In the genomic region with DNA sequence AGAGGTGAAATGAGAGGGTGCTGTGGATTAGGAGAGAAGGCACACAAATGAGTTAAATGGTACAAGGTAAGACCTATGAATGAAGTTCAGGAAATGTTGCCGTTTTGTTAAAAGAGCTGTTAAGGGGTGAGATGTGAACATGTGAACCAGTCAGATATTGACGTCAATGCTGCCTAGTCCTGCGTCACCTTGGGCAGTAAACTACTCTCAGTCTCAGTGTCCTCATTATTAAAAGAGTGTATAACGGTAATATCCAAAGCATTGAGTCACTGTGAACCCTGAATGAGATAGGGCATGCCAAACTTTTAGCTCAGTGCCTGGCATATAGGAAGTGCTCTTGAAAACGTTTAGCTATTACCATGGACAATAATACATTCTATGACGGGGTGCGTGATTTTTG, we compare ENCODE assay signal across 33 cellular contexts. TPM values are rescaled to one million over a fixed set of nuclear protein-coding genes. Genes with fewer than 3 reads are reported as not detected.
A peak's percentile ranks its signal among the peaks of the same experiment; 100 is the strongest.
DNase-seq lines count a peak whose midpoint lies in the region; FAIRE-seq and TF ChIP-seq lines count a peak whose summit lies in the region.
"Had no signal": no experiment of that assay in that cellular context is flagged by ENCODE, and none has a peak within 500 bp of the region (broad histone marks: within the 10 kb centered on the region; RNA-seq: fewer than 3 reads in every experiment).

No MANE protein-coding gene starts in this region.

- H3K4me1 ChIP-seq in neuronal stem cell (ENCODE audit: control insufficient read depth in 2 of 2, insufficient read depth in 1 of 2, low read depth in 1 of 2, low read length in 2 of 2) = peaks cover 5 to 9% of the 10 kb centered on the region in 2 donors
- H3K4me1 ChIP-seq: A549, HAP-1, parathyroid adenoma, uterus had no signal

- H2AK5ac ChIP-seq in neuronal stem cell (ENCODE audit: low read depth, low read length) = no peak overlapping the region

- peak overlapping the region; percentile 4 for H3K27ac Mint-ChIP-seq in activated CD4-positive, alpha-beta memory T cell treated with anti-CD3 and anti-CD28 coated beads, Interleukin-2, amount 10 ng/mL, durations not matched to agents 7 days and 5 days
- no peak overlapping the region for H3K27ac Mint-ChIP-seq in activated CD4-positive, alpha-beta memory T cell treated with anti-CD3 and anti-CD28 coated beads for 36 hours

- H3K4me2 ChIP-seq in neuronal stem cell (ENCODE audit: insufficient read depth, low read length, poor library complexity, severe bottlenecking) = no peak overlapping the region
- H3K4me2 ChIP-seq: A549 had no signal

- no peak overlapping the region for H2AFZ ChIP-seq in neuronal stem cell (ENCODE audit: low read length)
- H2AFZ ChIP-seq: parathyroid adenoma had no signal

- H3K4me3 ChIP-seq in bronchial epithelial cell (ENCODE audit: low read depth, low read length) = no peak overlapping the region
- no peak overlapping the region for H3K4me3 ChIP-seq in neuronal stem cell (ENCODE audit: low read length in 2 of 2)
- H3K4me3 ChIP-seq: A549, HAP-1, mucosa of descending colon, skin epidermis, uterus had no signal

- no peak for DNase-seq in activated CD4-positive, alpha-beta memory T cell treated with anti-CD3 and anti-CD28 coated beads, Interleukin-2, amount 10 ng/mL, durations not matched to agents 7 days and 5 days
- DNase-seq in activated CD4-positive, alpha-beta memory T cell treated with anti-CD3 and anti-CD28 coated beads for 36 hours = no peak
- DNase-seq in GM19239 (ENCODE audit: insufficient read length, low spot score) (no peak), bronchial epithelial cell (ENCODE audit: low read depth) (no peak), neuronal stem cell (ENCODE audit: low spot score) (no peak), GM03348 (ENCODE audit: low spot score) (no peak), NCI-H1048 (lab: John Stamatoyannopoulos, UW) (no peak), 8988T (no peak)
- DNase-seq: activated CD4-positive, alpha-beta T cell treated with anti-CD3 and anti-CD28 coated beads for 4 hours; cortex of kidney; DMS153; effector memory CD4-positive, alpha-beta T cell; erythroblast; hypothalamus; IMR-90; left cardiac atrium; mammary epithelial cell; mucosa of descending colon; MV-4-11; NCI-H1436 treated with DMSO at 0.1 percent for 48 hours; NCI-H345; retina; Right ventricle myocardium superior; stimulated activated naive CD4-positive, alpha-beta T cell; T-helper 9 cell; uterus had no signal

- H3K27me3 Mint-ChIP-seq in activated CD4-positive, alpha-beta memory T cell treated with anti-CD3 and anti-CD28 coated beads, Interleukin-2, amount 10 ng/mL, durations not matched to agents 7 days and 5 days = no peaks in the 10 kb centered on the region
- H3K27me3 Mint-ChIP-seq in activated CD4-positive, alpha-beta memory T cell treated with anti-CD3 and anti-CD28 coated beads for 36 hours = no peaks in the 10 kb centered on the region

- H3K4me3 Mint-ChIP-seq in activated CD4-positive, alpha-beta memory T cell treated with anti-CD3 and anti-CD28 coated beads, Interleukin-2, amount 10 ng/mL, durations not matched to agents 7 days and 5 days = no peak overlapping the region
- no peak overlapping the region for H3K4me3 Mint-ChIP-seq in activated CD4-positive, alpha-beta memory T cell treated with anti-CD3 and anti-CD28 coated beads for 36 hours
- H3K4me3 Mint-ChIP-seq: neural crest cell had no signal

- no peak overlapping the region for H4K8ac ChIP-seq in neuronal stem cell (ENCODE audit: low read depth, low read length)

- no peaks in the 10 kb centered on the region for H3K9me3 ChIP-seq in neuronal stem cell (replicated peaks in 1 of 2; ENCODE audit: control insufficient read depth in 2 of 2, insufficient read depth in 1 of 2, low read depth in 1 of 2, low read length in 2 of 2)
- H3K9me3 ChIP-seq: A549, HAP-1, mucosa of descending colon, uterus had no signal

- TF ChIP-seq CTCF in bronchial epithelial cell (IDR thresholded peaks at IDR 0.05; ENCODE audit: insufficient read depth, low read length, severe bottlenecking) = no peak

- no peak overlapping the region for H4K91ac ChIP-seq in neuronal stem cell (ENCODE audit: low read depth, low read length, poor library complexity)

- H3K4ac ChIP-seq in neuronal stem cell (ENCODE audit: low read length) = no peak overlapping the region

- peaks cover 2% of the 10 kb centered on the region for H3K79me1 ChIP-seq in neuronal stem cell (ENCODE audit: low read depth, low read length)

- CTCF ChIA-PET in activated CD4-positive, alpha-beta memory T cell treated with anti-CD3 and anti-CD28 coated beads, Interleukin-2, amount 10 ng/mL, durations not matched to agents 7 days and 5 days (lab: Charles Lee) = interaction anchor here (1.2 kb wide), 1 partner anchor 21 kb away, joined by 3 read pairs; no protein-coding TSS in a partner anchor
- CTCF ChIA-PET in activated CD4-positive, alpha-beta memory T cell treated with anti-CD3 and anti-CD28 coated beads for 36 hours (lab: Charles Lee) = no interaction called here

- no peaks in the 10 kb centered on the region for H3K27me3 ChIP-seq in bronchial epithelial cell (ENCODE audit: control insufficient read depth, insufficient read depth, low read length)
- H3K27me3 ChIP-seq in neuronal stem cell (ENCODE audit: control insufficient read depth in 3 of 3, insufficient read depth in 3 of 3, low read depth in 1 of 3, low read length in 3 of 3) = no peaks in the 10 kb centered on the region
- H3K27me3 ChIP-seq: uterus had no signal

- no peak overlapping the region for H3K18ac ChIP-seq in neuronal stem cell (ENCODE audit: low read length)

- no peak overlapping the region for H2BK5ac ChIP-seq in neuronal stem cell (ENCODE audit: low read length)

- no peak overlapping the region for H2BK120ac ChIP-seq in neuronal stem cell (ENCODE audit: low read depth, low read length)

- POLR2A ChIA-PET in activated CD4-positive, alpha-beta memory T cell treated with anti-CD3 and anti-CD28 coated beads, Interleukin-2, amount 10 ng/mL, durations not matched to agents 7 days and 5 days (lab: Charles Lee) = no interaction called here
- POLR2A ChIA-PET in activated CD4-positive, alpha-beta memory T cell treated with anti-CD3 and anti-CD28 coated beads for 36 hours (lab: Charles Lee) = no interaction called here

- no peak overlapping the region for H2BK12ac ChIP-seq in neuronal stem cell (ENCODE audit: low read length)

- intact Hi-C loops in activated CD4-positive, alpha-beta memory T cell treated with anti-CD3 and anti-CD28 coated beads for 36 hours (cut with micrococcal nuclease) = no loop called here

- no peak overlapping the region for H2BK15ac ChIP-seq in neuronal stem cell (ENCODE audit: low read length)

- H3K36me3 ChIP-seq in bronchial epithelial cell (ENCODE audit: control insufficient read depth, insufficient read depth, low read length) (no peaks in the 10 kb centered on the region), neuronal stem cell (replicated peaks in 1 of 2; ENCODE audit: control insufficient read depth in 2 of 2, insufficient read depth in 2 of 2, low read length in 2 of 2) (peaks cover 0 to 21% of the 10 kb centered on the region in 2 donors)
- H3K36me3 ChIP-seq: HAP-1, uterus had no signal

- peaks cover 46% of the 10 kb centered on the region for H3K4me1 Mint-ChIP-seq in activated CD4-positive, alpha-beta memory T cell treated with anti-CD3 and anti-CD28 coated beads, Interleukin-2, amount 10 ng/mL, durations not matched to agents 7 days and 5 days
- H3K4me1 Mint-ChIP-seq in activated CD4-positive, alpha-beta memory T cell treated with anti-CD3 and anti-CD28 coated beads for 36 hours (ENCODE audit: low read depth) = peaks cover 47% of the 10 kb centered on the region
- H3K4me1 Mint-ChIP-seq: neural crest cell had no signal

- no peak overlapping the region for H3K14ac ChIP-seq in neuronal stem cell (ENCODE audit: low read length)

- no CpG with 5 or more reads among the region's 7 CpGs for WGBS in neuronal stem cell (ENCODE audit: extremely low coverage in 2 of 2, insufficient read length in 2 of 2, insufficient replicate concordance in 1 of 2), 2 donors

- H3K9ac ChIP-seq in neuronal stem cell (ENCODE audit: low read depth, low read length, poor library complexity) = peak overlapping the region; percentile 37
- H3K9ac ChIP-seq: parathyroid adenoma had no signal

- H3K27ac ChIP-seq in neuronal stem cell (replicated peaks; ENCODE audit: low read length) = no peak overlapping the region
- H3K27ac ChIP-seq: A549, parathyroid adenoma, skin epidermis, uterus, VCaP had no signal

- peak; percentile 28 for FAIRE-seq in GM19239 (lab: Jason Lieb, UNC)
- FAIRE-seq in bronchial epithelial cell (lab: Jason Lieb, UNC) = peak; percentile 81
- FAIRE-seq: A549, astrocyte had no signal

- no peaks in the 10 kb centered on the region for H3K9me3 Mint-ChIP-seq in activated CD4-positive, alpha-beta memory T cell treated with anti-CD3 and anti-CD28 coated beads, Interleukin-2, amount 10 ng/mL, durations not matched to agents 7 days and 5 days
- H3K9me3 Mint-ChIP-seq in activated CD4-positive, alpha-beta memory T cell treated with anti-CD3 and anti-CD28 coated beads for 36 hours = no peaks in the 10 kb centered on the region
- H3K9me3 Mint-ChIP-seq: neural crest cell had no signal

- peaks cover 57% of the 10 kb centered on the region for H3K36me3 Mint-ChIP-seq in activated CD4-positive, alpha-beta memory T cell treated with anti-CD3 and anti-CD28 coated beads, Interleukin-2, amount 10 ng/mL, durations not matched to agents 7 days and 5 days (ENCODE audit: low read depth)
- peaks cover 33% of the 10 kb centered on the region for H3K36me3 Mint-ChIP-seq in activated CD4-positive, alpha-beta memory T cell treated with anti-CD3 and anti-CD28 coated beads for 36 hours

- H3K23ac ChIP-seq in neuronal stem cell (ENCODE audit: low read depth, low read length, poor library complexity) = no peak overlapping the region

RNA-seq across cellular contexts. Expression of a gene that starts 33.1 kb away (rescaled TPM):
- total RNA-seq in activated CD4-positive, alpha-beta memory T cell treated with anti-CD3 and anti-CD28 coated beads, Interleukin-2, amount 10 ng/mL, durations not matched to agents 7 days and 5 days = 100 to 1,000 TPM; 115 to 116 TPM
- 10 to 100 TPM; 48.1 to 49.3 TPM for total RNA-seq in activated CD4-positive, alpha-beta memory T cell treated with anti-CD3 and anti-CD28 coated beads for 36 hours
- 11.3 and 15.7 TPM in 2 replicates for total RNA-seq in bronchial epithelial cell
- polyA plus RNA-seq in neuronal stem cell (2013, experiment 1 of 2) = 6.7 TPM
- 6.7 TPM for polyA plus RNA-seq in neuronal stem cell (2013, experiment 2 of 2)
